35 cellular contexts compared by ENCODE assay signal in genomic region chr12:98022961-98023360, GRCh38.
"Had no signal": no experiment of that assay in that cellular context is flagged by ENCODE, and none has a peak within 500 bp of the region (broad histone marks: within the 10 kb centered on the region; RNA-seq: fewer than 3 reads in every experiment).

No MANE protein-coding gene starts in this region.

- H3K27ac ChIP-seq: ascending aorta, KMS-11, Peyer's patch, SJSA1 had no signal

- ATAC-seq: activated CD4-positive, alpha-beta T cell treated with anti-CD3 and anti-CD28 coated beads for 36 hours; activated CD4-positive, CD25-positive, alpha-beta regulatory T cell treated with anti-CD3 and anti-CD28 coated beads, Interleukin-2, amount 50 U/mL, for 24 hours; activated CD8-positive, alpha-beta memory T cell treated with anti-CD3 and anti-CD28 coated beads, Interleukin-2, amount 10 ng/mL, durations not matched to agents 7 days and 5 days; activated T-helper 17 cell treated with anti-CD3 and anti-CD28 coated beads, Interleukin-2, amount 50 U/mL, for 72 hours; PC-3 had no signal

- H3K4me1 ChIP-seq: ascending aorta, Peyer's patch, SJSA1 had no signal

- H3K4me1 Mint-ChIP-seq: activated CD4-positive, alpha-beta T cell treated with anti-CD3 and anti-CD28 coated beads for 36 hours; activated CD8-positive, alpha-beta memory T cell treated with anti-CD3 and anti-CD28 coated beads, Interleukin-2, amount 10 ng/mL, durations not matched to agents 7 days and 5 days; activated naive CD4-positive, alpha-beta T cell treated with anti-CD3 and anti-CD28 coated beads, Interleukin-2, amount 50 U/mL, for 24 hours; activated naive CD8-positive, alpha-beta T cell treated with anti-CD3 and anti-CD28 coated beads, Interleukin-2, amount 10 ng/mL, durations not matched to agents 7 days and 5 days; activated T-helper 17 cell treated with anti-CD3 and anti-CD28 coated beads, Interleukin-2, amount 50 U/mL, for 72 hours had no signal

- H3K27me3 ChIP-seq: ascending aorta, Peyer's patch, SJSA1 had no signal

- H3K36me3 Mint-ChIP-seq: activated CD4-positive, alpha-beta memory T cell treated with anti-CD3 and anti-CD28 coated beads for 36 hours; activated CD8-positive, alpha-beta memory T cell treated with anti-CD3 and anti-CD28 coated beads, Interleukin-2, amount 10 ng/mL, durations not matched to agents 7 days and 5 days; activated naive CD4-positive, alpha-beta T cell treated with anti-CD3 and anti-CD28 coated beads, Interleukin-2, amount 50 U/mL, for 24 hours; activated naive CD8-positive, alpha-beta T cell treated with anti-CD3 and anti-CD28 coated beads, Interleukin-2, amount 10 ng/mL, durations not matched to agents 7 days and 5 days had no signal

- H3K9me3 ChIP-seq: ascending aorta, Peyer's patch, SJSA1, SK-N-SH had no signal

- H3K27me3 Mint-ChIP-seq: activated CD4-positive, alpha-beta memory T cell treated with anti-CD3 and anti-CD28 coated beads for 36 hours; activated CD4-positive, alpha-beta T cell treated with anti-CD3 and anti-CD28 coated beads for 36 hours; activated CD8-positive, alpha-beta memory T cell treated with anti-CD3 and anti-CD28 coated beads, Interleukin-2, amount 10 ng/mL, durations not matched to agents 7 days and 5 days; activated naive CD4-positive, alpha-beta T cell treated with anti-CD3 and anti-CD28 coated beads, Interleukin-2, amount 50 U/mL, for 24 hours; activated naive CD8-positive, alpha-beta T cell treated with anti-CD3 and anti-CD28 coated beads, Interleukin-2, amount 10 ng/mL, durations not matched to agents 7 days and 5 days had no signal

- H3K4me3 ChIP-seq: ascending aorta, Peyer's patch, SJSA1 had no signal

- H3K27ac Mint-ChIP-seq: activated CD4-positive, alpha-beta memory T cell treated with anti-CD3 and anti-CD28 coated beads for 36 hours; activated CD4-positive, alpha-beta T cell treated with anti-CD3 and anti-CD28 coated beads for 36 hours; activated CD8-positive, alpha-beta memory T cell treated with anti-CD3 and anti-CD28 coated beads, Interleukin-2, amount 10 ng/mL, durations not matched to agents 7 days and 5 days; activated naive CD4-positive, alpha-beta T cell treated with anti-CD3 and anti-CD28 coated beads, Interleukin-2, amount 50 U/mL, for 24 hours; activated naive CD8-positive, alpha-beta T cell treated with anti-CD3 and anti-CD28 coated beads, Interleukin-2, amount 10 ng/mL, durations not matched to agents 7 days and 5 days; activated T-helper 17 cell treated with anti-CD3 and anti-CD28 coated beads, Interleukin-2, amount 50 U/mL, for 72 hours; T-helper 1 cell treated with Interleukin-12 subunit alpha and Interleukin-12 subunit beta and Interleukin-4 antibody, amounts not matched to agents 30 μg/mL and 1 μg/mL, for 36 hours; T-helper 2 cell treated with Interferon-gamma antibody and Interleukin-4, amounts not matched to agents 5 μg/mL and 100 μg/mL, for 36 hours had no signal

- DNase-seq: activated CD4-positive, alpha-beta memory T cell treated with anti-CD3 and anti-CD28 coated beads for 36 hours; activated CD4-positive, alpha-beta T cell treated with anti-CD3 and anti-CD28 coated beads for 36 hours; activated CD4-positive, alpha-beta T cell treated with anti-CD3 and anti-CD28 coated beads, Interleukin-2, amount 50 U/mL, for 1 hour; activated CD8-positive, alpha-beta memory T cell treated with anti-CD3 and anti-CD28 coated beads, Interleukin-2, amount 10 ng/mL, durations not matched to agents 7 days and 5 days; activated CD8-positive, alpha-beta memory T cell treated with anti-CD3 and anti-CD28 coated beads, Interleukin-2, amount 50 U/mL, for 48 hours; activated effector memory CD4-positive, alpha-beta T cell treated with anti-CD3 and anti-CD28 coated beads, Interleukin-2, amount 50 U/mL, for 16 hours; activated naive CD4-positive, alpha-beta T cell treated with Interleukin-2 at 50 U/mL for 16 hours; activated naive CD8-positive, alpha-beta T cell treated with anti-CD3 and anti-CD28 coated beads, Interleukin-2, amount 10 ng/mL, durations not matched to agents 7 days and 5 days; activated T-cell treated with anti-CD3 and anti-CD28 coated beads, Interleukin-2, amount 50 U/mL, for 48 hours; amygdala; caudate nucleus; NCI-H1092 treated with DMSO at 0.1 percent for 48 hours; NCI-H1417; NCI-H146; NCI-H187; NCI-H2029 treated with DMSO at 0.1 percent for 48 hours; NCI-H2107; NCI-H2171; NCI-H510A; NCI-H526; NCI-H748 treated with DMSO at 0.1 percent for 48 hours; NK-92 treated with Interleukin-12 subunit alpha and Interleukin-12 subunit beta, amount 100 ng/mL, for 24 hours; PC-3; Peyer's patch; RPMI8226; SHP77 treated with DMSO at 0.1 percent for 48 hours; SK-N-SH had no signal

- H3K36me3 ChIP-seq: ascending aorta, Peyer's patch, SJSA1 had no signal

- H3K4me3 Mint-ChIP-seq: activated CD4-positive, alpha-beta memory T cell treated with anti-CD3 and anti-CD28 coated beads for 36 hours; activated CD4-positive, alpha-beta T cell treated with anti-CD3 and anti-CD28 coated beads for 36 hours; activated CD8-positive, alpha-beta memory T cell treated with anti-CD3 and anti-CD28 coated beads, Interleukin-2, amount 10 ng/mL, durations not matched to agents 7 days and 5 days; activated naive CD4-positive, alpha-beta T cell treated with anti-CD3 and anti-CD28 coated beads, Interleukin-2, amount 50 U/mL, for 24 hours; activated naive CD8-positive, alpha-beta T cell treated with anti-CD3 and anti-CD28 coated beads, Interleukin-2, amount 10 ng/mL, durations not matched to agents 7 days and 5 days; activated T-helper 17 cell treated with anti-CD3 and anti-CD28 coated beads, Interleukin-2, amount 50 U/mL, for 72 hours; T-helper 1 cell treated with Interleukin-12 subunit alpha and Interleukin-12 subunit beta and Interleukin-4 antibody, amounts not matched to agents 30 μg/mL and 1 μg/mL, for 36 hours; T-helper 2 cell treated with Interferon-gamma antibody and Interleukin-4, amounts not matched to agents 5 μg/mL and 100 μg/mL, for 36 hours had no signal

- H3K4me2 ChIP-seq: KMS-11, SK-N-SH had no signal

- H3K9me3 Mint-ChIP-seq: activated CD4-positive, alpha-beta memory T cell treated with anti-CD3 and anti-CD28 coated beads for 36 hours; activated naive CD4-positive, alpha-beta T cell treated with anti-CD3 and anti-CD28 coated beads, Interleukin-2, amount 50 U/mL, for 24 hours; T-helper 1 cell treated with Interleukin-12 subunit alpha and Interleukin-12 subunit beta and Interleukin-4 antibody, amounts not matched to agents 30 μg/mL and 1 μg/mL, for 36 hours; T-helper 2 cell treated with Interferon-gamma antibody and Interleukin-4, amounts not matched to agents 5 μg/mL and 100 μg/mL, for 36 hours had no signal

- H3K9ac ChIP-seq: KMS-11, SK-N-SH had no signal
